Comparison of ENCODE assay signal across 8 cellular contexts in genomic region chr1:1371741-1372711, GRCh38. TPM values are rescaled to one million over a fixed set of nuclear protein-coding genes. Genes with fewer than 3 reads are reported as not detected.
DNase-seq lines count a peak whose midpoint lies in the region; ATAC-seq and TF ChIP-seq lines count a peak whose summit lies in the region.

No MANE protein-coding gene starts in this region.

- H3K36me3 ChIP-seq in brain microvascular endothelial cell (replicated peaks) (peaks cover 11% of the 10 kb centered on the region), left lung (peaks cover 0 to 14% of the 10 kb centered on the region in 2 donors)

- H3K27me3 ChIP-seq in brain microvascular endothelial cell (replicated peaks) (no peaks in the 10 kb centered on the region), left lung (no peaks in the 10 kb centered on the region)

- H3K4me3 ChIP-seq in brain microvascular endothelial cell (ENCODE audit: low read depth, low read length) (no peak overlapping the region), left lung (no peak overlapping the region)

- DNase-seq in M059J (ENCODE audit: low read depth), result peak; percentile 38
- no peak for DNase-seq in brain microvascular endothelial cell
- DNase-seq in left lung, result peak in 1 of 2 donors; percentile 94
- peak; percentile 54 for DNase-seq in stimulated activated CD8-positive, alpha-beta memory T cell treated with anti-CD3 and anti-CD28 coated beads, Interleukin-12 subunit alpha, Interleukin-12 subunit beta, amount 100 ng/mL, for 4 hours (ENCODE audit: low read depth)

- H3K4me1 ChIP-seq in left lung, result peaks cover 18 to 46% of the 10 kb centered on the region in 2 donors

- no peak overlapping the region for H3K27ac ChIP-seq in VCaP
- no peak overlapping the region for H3K27ac ChIP-seq in brain microvascular endothelial cell
- H3K27ac ChIP-seq in left lung, result no peak overlapping the region

- TF ChIP-seq CTCF in GM12872 (IDR thresholded peaks at IDR 0.05; ENCODE audit: insufficient read depth, low read depth, low read length), result peak; percentile 96
- TF ChIP-seq CTCF in VCaP (conservative IDR thresholded peaks at IDR 0.05), result peak; percentile 96
- TF ChIP-seq CTCF in brain microvascular endothelial cell (IDR thresholded peaks at IDR 0.05; ENCODE audit: low read depth, low read length, missing control alignments), result peak; percentile 96
- TF ChIP-seq CTCF in left lung (IDR thresholded peaks at IDR 0.05), result peak; percentile 91 to 93

- in situ Hi-C loops in brain microvascular endothelial cell (cut with HindIII; ENCODE audit: low pct_ligation_motif_present, low sequenced_read_pairs), result no loop called here

- intact Hi-C loops in left lung (cut with DNase I), result no loop called here

- peaks cover 0 to 3% of the 10 kb centered on the region in 2 donors for H3K9me3 ChIP-seq in left lung

- ATAC-seq in left lung, result peak; percentile 56
- ATAC-seq in GM18907 (IDR thresholded peaks at IDR 0.05; ENCODE audit: unreplicated experiment), result no peak
- no peak for ATAC-seq in HG02588 (IDR thresholded peaks at IDR 0.05; ENCODE audit: unreplicated experiment)

RNA-seq across cellular contexts. Expression of gene AURKAIP1, which starts 3.0 kb away (rescaled TPM):
- 141 and 178 TPM in 2 replicates for total RNA-seq in M059J (2014; rRNA removed; shearing (Covaris generic))
- 100 to 1,000 TPM in 1 of 2 donors, 10 to 100 TPM in 1; 99.3 to 127 TPM for total RNA-seq in left lung

RNA-seq across cellular contexts. Expression of gene MXRA8, which starts 13.7 kb away (rescaled TPM):
- 0.25 and 2.6 TPM in 2 replicates for total RNA-seq in M059J (2014; rRNA removed; shearing (Covaris generic))
- total RNA-seq in left lung, result 100 to 1,000 TPM in 1 of 2 donors, 10 to 100 TPM in 1; 78.3 to 129 TPM

RNA-seq across cellular contexts. Expression of gene DVL1, which starts 22.8 kb away (rescaled TPM):
- 22.4 and 34.5 TPM in 2 replicates for total RNA-seq in M059J (2014; rRNA removed; shearing (Covaris generic))
- total RNA-seq in left lung, result 10 to 100 TPM; 67.4 to 81.2 TPM

RNA-seq across cellular contexts. Expression of gene CCNL2, which starts 27.1 kb away (rescaled TPM):
- 29.9 and 35.2 TPM in 2 replicates for total RNA-seq in M059J (2014; rRNA removed; shearing (Covaris generic))
- total RNA-seq in left lung, result 100 to 1,000 TPM; 142 to 161 TPM

RNA-seq across cellular contexts. Expression of gene MRPL20, which starts 35.1 kb away (rescaled TPM):
- total RNA-seq in M059J (2014; rRNA removed; shearing (Covaris generic)), result 160 and 166 TPM in 2 replicates
- 100 to 1,000 TPM in 1 of 2 donors, 10 to 100 TPM in 1; 69.5 to 103 TPM for total RNA-seq in left lung

Comparison
In these comparisons a context has a peak if more than half of its experiments do, and no peak if none do; other contexts are left out.
1. RNA of gene MXRA8, which starts 13.7 kb away (total RNA-seq): 78.3 to 129 TPM in left lung; 0.25 to 2.6 TPM in M059J; every median in the first group is over 10 times any median in the second.
2. Peak in every context shown above with its lines, with median percentiles within 50 percentile points of each other: CTCF ChIP-seq.